1 cellular context compared by ENCODE assay signal in the genomic region with DNA sequence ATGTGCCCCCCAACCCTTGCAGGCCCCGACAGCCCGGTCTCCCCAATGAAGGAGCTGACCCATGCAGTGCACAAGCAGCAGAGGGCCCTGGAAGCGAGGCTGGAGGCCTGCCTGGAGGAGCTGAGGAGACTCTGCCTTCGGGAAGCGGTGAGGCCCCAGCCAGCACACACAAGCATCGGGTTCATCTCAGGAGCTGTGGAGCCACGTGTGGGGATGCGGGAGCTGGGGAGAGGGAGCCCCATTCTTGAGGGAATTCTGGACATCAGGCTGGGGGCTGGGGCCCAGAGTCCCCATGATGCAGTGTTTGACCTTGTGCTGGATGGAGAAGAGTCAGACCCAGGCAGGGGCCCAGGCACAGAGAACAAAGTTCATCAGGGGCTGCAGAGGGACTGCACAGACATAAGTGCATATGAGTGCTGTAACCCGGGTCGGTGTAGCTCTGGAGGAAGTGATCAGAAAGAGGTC.
TF ChIP-seq lines count a peak whose summit lies in the region.

No MANE protein-coding gene starts in this region.

TF ChIP-seq in HepG2, 621 proteins besides CTCF, POLR2A, EP300 and RAD21 (continued from another document):
- TF ChIP-seq ISL2 (CRISPR knock-in tag; IDR thresholded peaks at IDR 0.05) = 0 out of 2 replicates have a peak, but pooled peaks have one; percentile 36
- TF ChIP-seq NR2F6 (IDR thresholded peaks at IDR 0.05) = peak; percentile 28; the same call in 1 of the 2 replicates
- TF ChIP-seq NR2F6 (CRISPR knock-in tag; IDR thresholded peaks at IDR 0.05) = peak; percentile 13; the same call in 1 of the 2 replicates
TF ChIP-seq in HepG2: peak in this region for 80.
